Comparison of ENCODE assay signal across 16 cellular contexts in the genomic region with DNA sequence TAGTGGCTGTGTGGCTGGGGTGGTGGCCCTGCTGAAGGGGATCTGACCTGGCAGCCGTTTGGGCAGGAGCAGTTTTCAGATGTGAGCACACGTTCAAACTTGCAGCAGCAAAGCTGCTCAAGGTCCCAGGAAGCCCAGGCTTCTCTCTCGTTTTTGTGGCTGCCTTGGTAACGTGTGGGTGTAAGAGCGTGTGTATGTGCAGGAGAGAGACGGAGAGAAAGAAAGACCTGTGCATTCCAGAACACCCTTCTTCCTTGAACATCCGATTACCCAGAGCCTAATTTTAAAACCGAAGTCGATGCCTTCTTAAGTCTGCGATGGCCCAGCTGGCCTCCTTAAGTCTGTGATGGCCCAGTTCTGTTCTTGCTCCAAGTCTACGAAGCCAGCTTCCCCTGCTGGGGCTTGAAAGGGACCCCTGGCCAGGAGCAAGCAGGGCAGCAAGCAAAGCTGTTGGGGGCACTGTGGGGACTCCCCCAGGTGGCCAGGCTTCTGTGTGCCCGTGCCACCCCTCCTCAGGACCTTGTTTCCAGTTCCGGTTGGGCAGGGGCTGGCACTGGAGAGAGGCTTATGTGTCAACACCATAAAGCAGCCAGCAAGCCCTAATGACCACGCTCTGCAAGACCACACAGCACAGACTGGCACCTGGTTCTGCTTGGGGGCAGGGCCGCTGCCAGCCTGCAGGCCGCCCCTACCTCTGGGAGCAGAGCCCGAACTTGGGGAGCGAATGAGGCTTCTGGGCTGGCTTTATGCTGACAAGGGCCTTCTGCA. TPM values are rescaled to one million over a fixed set of nuclear protein-coding genes. Genes with fewer than 3 reads are reported as not detected.
DNase-seq lines count a peak whose midpoint lies in the region; ATAC-seq, FAIRE-seq and TF ChIP-seq lines count a peak whose summit lies in the region.
"Had no signal": no experiment of that assay in that cellular context is flagged by ENCODE, and none has a peak within 500 bp of the region (broad histone marks: within the 10 kb centered on the region; RNA-seq: fewer than 3 reads in every experiment).

No MANE protein-coding gene starts in this region.

- no peaks in the 10 kb centered on the region for H3K9me3 ChIP-seq in H9 (ENCODE audit: control insufficient read depth, low read depth, low read length)
- H3K9me3 ChIP-seq in prostate gland, result no peaks in the 10 kb centered on the region
- H3K9me3 ChIP-seq: A549, tibial nerve had no signal

- H3K36me3 ChIP-seq in bronchial epithelial cell (ENCODE audit: control insufficient read depth, insufficient read depth, low read length) (no peaks in the 10 kb centered on the region), prostate gland (no peaks in the 10 kb centered on the region)

- CTCF ChIA-PET in activated CD4-positive, alpha-beta T cell treated with anti-CD3 and anti-CD28 coated beads for 36 hours (lab: Charles Lee), result interaction anchor here (0.7 to 2.1 kb wide), 10 partner anchors 8 to 1192 kb away, joined by 3 to 6 read pairs (median 3); no protein-coding TSS in a partner anchor

- H3K4me2 ChIP-seq in H9 (ENCODE audit: insufficient read depth, insufficient read length, low read length), result no peak overlapping the region
- H3K4me2 ChIP-seq: A549 had no signal

- no peak overlapping the region for H2BK20ac ChIP-seq in H9 (ENCODE audit: low read depth, low read length, poor library complexity, severe bottlenecking)

- FAIRE-seq in bronchial epithelial cell (lab: Jason Lieb, UNC) (peak; percentile 23), GM19239 (lab: Jason Lieb, UNC) (no peak)
- FAIRE-seq: A549, small intestine had no signal

- ATAC-seq in activated CD4-positive, alpha-beta T cell treated with anti-CD3 and anti-CD28 coated beads for 36 hours, result no peak
- no peak for ATAC-seq in HG02678 (IDR thresholded peaks at IDR 0.05; ENCODE audit: unreplicated experiment)
- ATAC-seq: A549 had no signal

- H3K23ac ChIP-seq in H9 (ENCODE audit: insufficient read length, low read depth, low read length), result no peak overlapping the region

- no peak overlapping the region for H3T11ph ChIP-seq in H9 (ENCODE audit: low read length)

- peak overlapping the region; percentile 22 for H3K4me3 Mint-ChIP-seq in activated CD4-positive, alpha-beta T cell treated with anti-CD3 and anti-CD28 coated beads for 36 hours
- no peak overlapping the region; a peak in 1 of 5 replicates for H3K4me3 Mint-ChIP-seq in H9

- no peaks in the 10 kb centered on the region for H4K20me1 ChIP-seq in H9 (ENCODE audit: control insufficient read depth, insufficient read depth, insufficient read length)

- H2BK15ac ChIP-seq in H9 (ENCODE audit: low read depth, low read length), result no peak overlapping the region

- H3K4me1 Mint-ChIP-seq in activated CD4-positive, alpha-beta T cell treated with anti-CD3 and anti-CD28 coated beads for 36 hours, result peaks cover 55% of the 10 kb centered on the region
- peaks cover 5 to 24% of the 10 kb centered on the region in 2 experiments; a peak in 3 of 4 replicates for H3K4me1 Mint-ChIP-seq in H9

- no peak overlapping the region for H2AFZ ChIP-seq in H9 (ENCODE audit: low read length)

- no peak overlapping the region for H4K8ac ChIP-seq in H9 (replicated peaks; ENCODE audit: insufficient read length, low read depth, low read length)

- H4K91ac ChIP-seq in H9 (ENCODE audit: insufficient read length, low read depth, low read length), result no peak overlapping the region

- no peak overlapping the region for H2BK5ac ChIP-seq in H9 (ENCODE audit: insufficient read length, low read length)

- intact Hi-C loops in activated CD4-positive, alpha-beta T cell treated with anti-CD3 and anti-CD28 coated beads for 36 hours (cut with DNase I, micrococcal nuclease), result loop anchor here in 1 of 2 experiments (5.0 to 10.0 kb wide), 2 partner anchors 85 to 178 kb away; no protein-coding TSS in a partner anchor
- intact Hi-C loops in prostate gland (cut with DNase I), result no loop called here

- no peak overlapping the region for H2BK12ac ChIP-seq in H9 (ENCODE audit: insufficient read length, low read depth, low read length)

- H2AK5ac ChIP-seq in H9 (ENCODE audit: insufficient read length, low read length), result no peak overlapping the region

- no peak overlapping the region for H3K9ac ChIP-seq in H9 (ENCODE audit: extremely low read depth, insufficient read length, low read length)

- no CpG with 5 or more reads among the region's 18 CpGs for WGBS in H9 (ENCODE audit: extremely low coverage, insufficient read length, low lambda C conversion rate)
- 68% methylated on average over 18 of the region's 18 CpGs for WGBS in prostate gland

- H3K27me3 Mint-ChIP-seq in activated CD4-positive, alpha-beta T cell treated with anti-CD3 and anti-CD28 coated beads for 36 hours, result no peaks in the 10 kb centered on the region
- H3K27me3 Mint-ChIP-seq in H9 (ENCODE audit: low read depth), result no peaks in the 10 kb centered on the region

- H3K79me2 ChIP-seq in H9 (ENCODE audit: insufficient read depth, low read length), result no peaks in the 10 kb centered on the region

- H3K27ac Mint-ChIP-seq in activated CD4-positive, alpha-beta T cell treated with anti-CD3 and anti-CD28 coated beads for 36 hours, result peak overlapping the region; percentile 75
- peak overlapping the region in 2 of 3 experiments; percentile 7 to 8; a peak in 5 of 7 replicates for H3K27ac Mint-ChIP-seq in H9

- no peak for TF ChIP-seq POLR2A in prostate gland (IDR thresholded peaks at IDR 0.05)

- H3K36me3 Mint-ChIP-seq in activated CD4-positive, alpha-beta T cell treated with anti-CD3 and anti-CD28 coated beads for 36 hours (ENCODE audit: low read depth), result peaks cover 5% of the 10 kb centered on the region
- no peaks in the 10 kb centered on the region for H3K36me3 Mint-ChIP-seq in H9 (ENCODE audit: insufficient read depth in 1 of 3, low read depth in 3 of 3)

- H3K14ac ChIP-seq in H9 (ENCODE audit: insufficient read depth, low read length), result no peak overlapping the region

- no peak overlapping the region for H3K18ac ChIP-seq in H9 (ENCODE audit: insufficient read length, low read depth, low read length)

- DNase-seq in activated CD4-positive, alpha-beta T cell treated with anti-CD3 and anti-CD28 coated beads for 36 hours, result peak; percentile 66
- DNase-seq in activated CD4-positive, alpha-beta T cell treated with anti-CD3 and anti-CD28 coated beads, Interleukin-2, amount 50 U/mL, for 4 hours, result no peak
- DNase-seq in H9 (no peak), bronchial epithelial cell (ENCODE audit: low read depth) (peak; percentile 80), prostate gland (ENCODE audit: low spot score) (no peak), DMS53 treated with DMSO at 0.1 percent for 48 hours (lab: John Stamatoyannopoulos, UW; ENCODE audit: unreplicated experiment) (no peak), GM19239 (ENCODE audit: insufficient read length, low spot score) (no peak)
- DNase-seq: IMR-90, NCI-H1417 treated with DMSO at 0.1 percent for 48 hours, NCI-H524, small intestine had no signal

- no peaks in the 10 kb centered on the region for H3K27me3 ChIP-seq in H9 (ENCODE audit: insufficient read depth, low read length)
- H3K27me3 ChIP-seq in bronchial epithelial cell (ENCODE audit: control insufficient read depth, insufficient read depth, low read length), result no peaks in the 10 kb centered on the region
- H3K27me3 ChIP-seq in prostate gland (replicated peaks; ENCODE audit: insufficient read depth), result no peaks in the 10 kb centered on the region
- H3K27me3 ChIP-seq: tibial nerve had no signal

- H3K23me2 ChIP-seq in H9 (ENCODE audit: insufficient read length, low read depth, low read length, poor library complexity, severe bottlenecking), result no peaks in the 10 kb centered on the region

- no peak overlapping the region for H2BK120ac ChIP-seq in H9 (ENCODE audit: low read depth, low read length, poor library complexity, severe bottlenecking)

- TF ChIP-seq CTCF in H9 (conservative IDR thresholded peaks at IDR 0.05) (no peak), bronchial epithelial cell (IDR thresholded peaks at IDR 0.05; ENCODE audit: insufficient read depth, low read length, severe bottlenecking) (no peak), prostate gland (IDR thresholded peaks at IDR 0.05) (no peak)

- H3K56ac ChIP-seq in H9 (ENCODE audit: insufficient read length, low read depth, low read length), result no peak overlapping the region

- no peak overlapping the region for H3K4ac ChIP-seq in H9 (ENCODE audit: low read depth, low read length)

- POLR2A ChIA-PET in activated CD4-positive, alpha-beta T cell treated with anti-CD3 and anti-CD28 coated beads for 36 hours (lab: Charles Lee), result no interaction called here

- H3K27ac ChIP-seq in H9 (ENCODE audit: insufficient read length, low read depth, low read length) (no peak overlapping the region), prostate gland (peak overlapping the region; percentile 32 to 70)
- H3K27ac ChIP-seq: A549, tibial nerve had no signal

- H3K4me3 ChIP-seq in bronchial epithelial cell (ENCODE audit: low read depth, low read length), result no peak overlapping the region
- H3K4me3 ChIP-seq in prostate gland, result no peak overlapping the region
- H3K4me3 ChIP-seq: A549, tibial nerve had no signal

- H3K9me3 Mint-ChIP-seq in activated CD4-positive, alpha-beta T cell treated with anti-CD3 and anti-CD28 coated beads for 36 hours (ENCODE audit: low read depth), result no peaks in the 10 kb centered on the region
- no peaks in the 10 kb centered on the region; a peak in 1 of 5 replicates for H3K9me3 Mint-ChIP-seq in H9

- no peak overlapping the region for H4K5ac ChIP-seq in H9 (ENCODE audit: insufficient read length, low read depth, low read length)

- no peaks in the 10 kb centered on the region for H3K4me1 ChIP-seq in H9 (ENCODE audit: insufficient read depth, low read length)
- peaks cover 41% of the 10 kb centered on the region for H3K4me1 ChIP-seq in prostate gland (replicated peaks)
- H3K4me1 ChIP-seq: A549 had no signal

- H3K79me1 ChIP-seq in H9 (ENCODE audit: insufficient read depth, low read depth, low read length, poor library complexity, severe bottlenecking), result no peaks in the 10 kb centered on the region

RNA-seq across cellular contexts. Expression of a gene that starts 55.8 kb away (rescaled TPM):
- not detected for total RNA-seq in activated CD4-positive, alpha-beta T cell treated with anti-CD3 and anti-CD28 coated beads for 36 hours
- total RNA-seq in H9 (2021) (0.15 and 0.20 TPM in 2 replicates), bronchial epithelial cell (not detected in 2 replicates), prostate gland (under 1 TPM in 1 of 2 donors, not detected in 1; 0.97 TPM)
- total RNA-seq: epithelial cell of proximal tubule, IMR-90, lower leg skin, tibial nerve had no signal

Comparison
In these comparisons a context has a peak if more than half of its experiments do, and no peak if none do; other contexts are left out.
1. DNase-seq: peak in activated CD4-positive, alpha-beta T cell treated with anti-CD3 and anti-CD28 coated beads for 36 hours (single experiment) and bronchial epithelial cell (single experiment); none in activated CD4-positive, alpha-beta T cell treated with anti-CD3 and anti-CD28 coated beads, Interleukin-2, amount 50 U/mL, for 4 hours (0 of 2), H9 (single experiment), prostate gland (single experiment), DMS53 treated with DMSO at 0.1 percent for 48 hours (single experiment) and GM19239 (single experiment).